8 cellular contexts compared by ENCODE assay signal in the genomic region with DNA sequence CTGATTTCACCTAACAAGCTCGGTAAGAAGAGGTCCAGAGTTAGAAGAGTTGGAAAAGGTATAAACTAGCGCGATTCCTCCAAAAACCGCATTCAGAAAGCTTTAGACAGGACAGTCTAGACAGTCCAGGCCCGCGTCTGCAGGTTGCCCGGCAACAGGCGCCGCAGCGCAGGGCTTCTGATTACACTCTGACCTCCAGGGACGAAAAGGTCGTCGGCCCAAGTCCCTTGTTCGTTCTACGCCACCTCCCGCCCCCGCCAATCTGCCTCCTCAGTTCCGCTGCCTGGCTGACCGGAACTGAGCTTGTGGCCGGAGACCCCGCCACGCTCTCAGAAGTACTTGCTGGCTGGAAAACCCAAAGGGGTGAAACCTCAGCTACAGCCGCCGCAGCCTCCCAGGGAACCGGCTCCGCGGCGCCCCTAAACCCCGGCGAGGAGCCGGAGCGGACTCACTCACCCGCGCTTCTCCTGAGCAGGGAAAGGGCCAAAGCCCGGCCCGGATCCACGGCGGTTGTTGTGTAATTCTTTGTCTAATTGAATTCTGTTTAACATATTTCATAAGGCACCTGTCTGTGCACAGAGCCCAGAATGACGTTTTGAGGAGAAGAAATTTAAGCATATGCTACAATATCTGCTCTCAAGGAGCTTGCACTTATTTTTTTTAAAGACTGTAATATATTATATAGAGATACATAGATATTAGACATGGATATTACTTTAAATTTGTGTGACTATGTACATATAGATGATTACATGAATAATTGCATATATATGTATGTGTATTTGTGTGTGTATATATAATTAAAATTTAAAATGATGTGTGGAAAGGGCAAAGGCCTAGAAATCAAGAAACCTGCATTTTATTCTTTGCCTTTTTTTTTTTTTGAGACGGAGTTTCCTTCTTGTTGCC. TPM values are rescaled to one million over a fixed set of nuclear protein-coding genes. Genes with fewer than 3 reads are reported as not detected.
DNase-seq lines count a peak whose midpoint lies in the region; TF ChIP-seq lines count a peak whose summit lies in the region.

A gene (minus strand): TSS at position 407 of the 909 bp plus-strand sequence. CDS start 3,826 bp downstream, outside the sequence.

- DNase-seq in ELR (ENCODE audit: low read depth) (peak; percentile 90), GOT3 (lab: John Stamatoyannopoulos, UW) (peak; percentile 18), Kasumi-1 (lab: John Stamatoyannopoulos, UW) (peak; percentile 80 to 86), SHP77 (lab: John Stamatoyannopoulos, UW) (peak; percentile 76 to 82), germinal center (ENCODE audit: low spot score) (peak; percentile 82), testis (peak; percentile 88)
- peak; percentile 9 to 35 (median 21) for DNase-seq in activated naive CD4-positive, alpha-beta T cell (lab: John Stamatoyannopoulos, UW)

- WGBS in testis, 2 donors: 3 to 4% methylated on average over 26 to 40 of the region's 40 CpGs

- intact Hi-C loops in testis (cut with DNase I; ENCODE audit: low total_unique reads): loop anchor here (10.0 kb wide), 1 partner anchor 175 kb away; no protein-coding TSS in a partner anchor

- no peak for TF ChIP-seq CTCF in neutrophil (IDR thresholded peaks at IDR 0.05)
- no peak for TF ChIP-seq CTCF in testis (IDR thresholded peaks at IDR 0.05)

- no peaks in the 10 kb centered on the region for H3K36me3 ChIP-seq in neutrophil
- no peaks in the 10 kb centered on the region for H3K36me3 ChIP-seq in testis (ENCODE audit: low read depth, missing control alignments)

- H3K4me3 ChIP-seq in neutrophil (ENCODE audit: low read depth in 1 of 2, low read length in 1 of 2): peak within 1 kb of the TSS; percentile 32 to 39
- H3K4me3 ChIP-seq in testis: peak within 1 kb of the TSS; percentile 36 to 61

- H3K27ac ChIP-seq in neutrophil: no peak within 1 kb of the TSS
- no peak within 1 kb of the TSS for H3K27ac ChIP-seq in testis

- TF ChIP-seq POLR2A in testis (IDR thresholded peaks at IDR 0.05): no peak

- no peaks in the 10 kb centered on the region for H3K9me3 ChIP-seq in neutrophil
- H3K9me3 ChIP-seq in testis: no peaks in the 10 kb centered on the region

- H3K4me1 ChIP-seq in neutrophil (ENCODE audit: control insufficient read depth in 1 of 2, insufficient read depth in 1 of 2, low read depth in 1 of 2, low read length in 1 of 2) (peaks cover 8 to 16% of the 10 kb centered on the region in 2 experiments), testis (peaks cover 3% of the 10 kb centered on the region)

- H3K27me3 ChIP-seq in neutrophil: peaks cover 48% of the 10 kb centered on the region
- H3K27me3 ChIP-seq in testis: no peaks in the 10 kb centered on the region

RNA-seq across cellular contexts. Expression of the gene that starts here (rescaled TPM):
- total RNA-seq in testis: 10 to 100 TPM; 22.1 to 25.6 TPM
- polyA plus RNA-seq in testis (ENCODE audit: insufficient read depth, low read depth, low replicate concordance): 8.1 TPM

Comparison
In these comparisons a context has a peak if more than half of its experiments do, and no peak if none do; other contexts are left out.
1. DNase-seq: peak in every context shown above with its lines; median percentile 90 in ELR; 88 in testis; 83 in Kasumi-1; 82 in germinal center; 79 in SHP77; 21 in activated naive CD4-positive, alpha-beta T cell; 18 in GOT3.